24 cellular contexts compared by ENCODE assay signal in genomic region chr9:81719972-81720371, GRCh38. TPM values are rescaled to one million over a fixed set of nuclear protein-coding genes. Genes with fewer than 3 reads are reported as not detected.
DNase-seq lines count a peak whose midpoint lies in the region; ATAC-seq and TF ChIP-seq lines count a peak whose summit lies in the region.
"Had no signal": no experiment of that assay in that cellular context is flagged by ENCODE, and none has a peak within 500 bp of the region (broad histone marks: within the 10 kb centered on the region; RNA-seq: fewer than 3 reads in every experiment).

No MANE protein-coding gene starts in this region.

- peaks cover 1% of the 10 kb centered on the region for H3K36me3 Mint-ChIP-seq in activated CD8-positive, alpha-beta memory T cell treated with anti-CD3 and anti-CD28 coated beads, Interleukin-2, amount 10 ng/mL, durations not matched to agents 7 days and 5 days
- H3K36me3 Mint-ChIP-seq: CD14-positive monocyte; CD8-positive, alpha-beta memory T cell had no signal

- H3K27ac Mint-ChIP-seq in activated CD8-positive, alpha-beta memory T cell treated with anti-CD3 and anti-CD28 coated beads, Interleukin-2, amount 10 ng/mL, durations not matched to agents 7 days and 5 days: no peak overlapping the region
- H3K27ac Mint-ChIP-seq: B cell; CD8-positive, alpha-beta memory T cell had no signal

- no peak overlapping the region for H3K4me3 ChIP-seq in SJCRH30
- H3K4me3 ChIP-seq in liver (ENCODE audit: low read depth in 1 of 3, low read length in 3 of 3): no peak overlapping the region
- no peak overlapping the region for H3K4me3 ChIP-seq in ascending aorta
- H3K4me3 ChIP-seq: MG63, PC-9 had no signal

- no peaks in the 10 kb centered on the region for H3K27me3 ChIP-seq in SJCRH30
- no peaks in the 10 kb centered on the region for H3K27me3 ChIP-seq in liver (ENCODE audit: control insufficient read depth in 4 of 4, insufficient read depth in 4 of 4, low read length in 3 of 4)
- H3K27me3 ChIP-seq in ascending aorta: no peaks in the 10 kb centered on the region
- H3K27me3 ChIP-seq: MG63 had no signal

- CTCF ChIA-PET in activated CD8-positive, alpha-beta memory T cell treated with anti-CD3 and anti-CD28 coated beads, Interleukin-2, amount 10 ng/mL, durations not matched to agents 7 days and 5 days (lab: Charles Lee): no interaction called here

- H3K9me3 ChIP-seq in SJCRH30 (replicated peaks) (no peaks in the 10 kb centered on the region), liver (ENCODE audit: control insufficient read depth in 4 of 4, low read length in 3 of 4) (no peaks in the 10 kb centered on the region), ascending aorta (no peaks in the 10 kb centered on the region)
- H3K9me3 ChIP-seq: MG63 had no signal

- H3K9me3 Mint-ChIP-seq in activated CD8-positive, alpha-beta memory T cell treated with anti-CD3 and anti-CD28 coated beads, Interleukin-2, amount 10 ng/mL, durations not matched to agents 7 days and 5 days (ENCODE audit: low read depth): no peaks in the 10 kb centered on the region

- H3K27ac ChIP-seq in SJCRH30 (peak overlapping the region; percentile 14), liver (ENCODE audit: low read depth in 1 of 2, low read length in 2 of 2) (peak overlapping the region; percentile 40 to 51), ascending aorta (no peak overlapping the region)

- no peak overlapping the region for H3K4me3 Mint-ChIP-seq in activated CD8-positive, alpha-beta memory T cell treated with anti-CD3 and anti-CD28 coated beads, Interleukin-2, amount 10 ng/mL, durations not matched to agents 7 days and 5 days
- H3K4me3 Mint-ChIP-seq: B cell; CD14-positive monocyte; CD8-positive, alpha-beta memory T cell had no signal

- H3K27me3 Mint-ChIP-seq in activated CD8-positive, alpha-beta memory T cell treated with anti-CD3 and anti-CD28 coated beads, Interleukin-2, amount 10 ng/mL, durations not matched to agents 7 days and 5 days: no peaks in the 10 kb centered on the region
- H3K27me3 Mint-ChIP-seq: B cell; CD8-positive, alpha-beta memory T cell had no signal

- H3K36me3 ChIP-seq in SJCRH30: no peaks in the 10 kb centered on the region
- no peaks in the 10 kb centered on the region for H3K36me3 ChIP-seq in liver (ENCODE audit: control insufficient read depth in 4 of 4, insufficient read depth in 3 of 4, low read depth in 1 of 4, low read length in 3 of 4)
- no peaks in the 10 kb centered on the region for H3K36me3 ChIP-seq in ascending aorta
- H3K36me3 ChIP-seq: MG63 had no signal

- peaks cover 22% of the 10 kb centered on the region for H3K4me1 ChIP-seq in SJCRH30
- peaks cover 0 to 29% (median 17%) of the 10 kb centered on the region in 4 donors for H3K4me1 ChIP-seq in liver (ENCODE audit: control insufficient read depth in 4 of 4, insufficient read depth in 4 of 4, low read length in 3 of 4)
- H3K4me1 ChIP-seq in ascending aorta: no peaks in the 10 kb centered on the region

- intact Hi-C loops in ascending aorta (cut with DNase I): no loop called here

- peak; percentile 9 for DNase-seq in NCI-H524 treated with DMSO at 0.1 percent for 48 hours (lab: John Stamatoyannopoulos, UW)
- DNase-seq in SJCRH30: peak; percentile 73 to 88
- DNase-seq in H4 (ENCODE audit: low spot score): no peak
- no peak for DNase-seq in ascending aorta (ENCODE audit: low spot score in 2 of 2)
- DNase-seq in activated CD8-positive, alpha-beta memory T cell treated with anti-CD3 and anti-CD28 coated beads, Interleukin-2, amount 10 ng/mL, durations not matched to agents 7 days and 5 days: no peak
- DNase-seq: CD8-positive, alpha-beta memory T cell; H7; IMR-90; KG1; MG63; NCI-H1105 treated with DMSO at 0.1 percent for 48 hours; NCI-H146; NCI-H1930; NCI-H2107; NCI-H446 treated with DMSO at 0.1 percent for 48 hours; NK-92 treated with Interleukin-12 subunit alpha and Interleukin-12 subunit beta, amount 100 ng/mL, for 24 hours; RPMI8226; SHP77; T-helper 1 cell had no signal

- no peak for ATAC-seq in GM18907 (IDR thresholded peaks at IDR 0.05; ENCODE audit: unreplicated experiment)
- ATAC-seq in activated CD8-positive, alpha-beta memory T cell treated with anti-CD3 and anti-CD28 coated beads, Interleukin-2, amount 10 ng/mL, durations not matched to agents 7 days and 5 days: no peak

- H3K4me1 Mint-ChIP-seq in activated CD8-positive, alpha-beta memory T cell treated with anti-CD3 and anti-CD28 coated beads, Interleukin-2, amount 10 ng/mL, durations not matched to agents 7 days and 5 days: no peaks in the 10 kb centered on the region
- H3K4me1 Mint-ChIP-seq: CD14-positive monocyte; CD8-positive, alpha-beta memory T cell had no signal

- WGBS in liver: 42% methylated on average over 4 of the region's 4 CpGs

- H3K9ac ChIP-seq in liver (ENCODE audit: low read depth in 1 of 2, low read length in 2 of 2): no peak overlapping the region

- TF ChIP-seq RAD21 in liver (IDR thresholded peaks at IDR 0.05): no peak

- no peak for TF ChIP-seq CTCF in liver (IDR thresholded peaks at IDR 0.05; ENCODE audit: low read depth, low read length, missing input control)
- TF ChIP-seq CTCF in ascending aorta (IDR thresholded peaks at IDR 0.05): no peak

TF ChIP-seq in liver, 16 proteins besides CTCF, POLR2A, EP300 and RAD21:
- TF ChIP-seq TAF1 (conservative IDR thresholded peaks at IDR 0.05) (no peak), JUND (IDR thresholded peaks at IDR 0.05) (no peak), ZBTB33 (IDR thresholded peaks at IDR 0.05) (no peak), SP1 (IDR thresholded peaks at IDR 0.05) (no peak), NR2F2 (IDR thresholded peaks at IDR 0.05) (no peak), FOXA2 (IDR thresholded peaks at IDR 0.05) (no peak), FOXA1 (IDR thresholded peaks at IDR 0.05) (no peak), REST (IDR thresholded peaks at IDR 0.05) (no peak), HNF4A (conservative IDR thresholded peaks at IDR 0.05) (no peak), YY1 (IDR thresholded peaks at IDR 0.05) (no peak), MAX (IDR thresholded peaks at IDR 0.05) (no peak), HNF4G (IDR thresholded peaks at IDR 0.05) (no peak), GABPA (IDR thresholded peaks at IDR 0.05 in 1 of 2, conservative IDR thresholded peaks at IDR 0.05 in 1 of 2) (no peak)

RNA-seq across cellular contexts. Expression of gene TLE1, which starts 30.6 kb away (rescaled TPM):
- 101 and 102 TPM in 2 replicates for total RNA-seq in SJCRH30 (2014; rRNA removed; shearing (Covaris generic))
- total RNA-seq in liver: 10 to 100 TPM; 25.9 to 45.4 TPM
- 10 to 100 TPM; 25.2 to 25.5 TPM for polyA plus RNA-seq in liver
- total RNA-seq in H4 (2014; rRNA removed; shearing (Covaris generic)): 6.2 and 8.7 TPM in 2 replicates
- 58.5 TPM for total RNA-seq in ascending aorta
- total RNA-seq in activated CD8-positive, alpha-beta memory T cell treated with anti-CD3 and anti-CD28 coated beads, Interleukin-2, amount 10 ng/mL, durations not matched to agents 7 days and 5 days: under 1 TPM; 0.41 to 0.42 TPM

Comparison
In these comparisons a context has a peak if more than half of its experiments do, and no peak if none do; other contexts are left out.
1. DNase-seq: peak in NCI-H524 treated with DMSO at 0.1 percent for 48 hours (single experiment) and SJCRH30 (2 of 2); none in H4 (single experiment), ascending aorta (0 of 2) and activated CD8-positive, alpha-beta memory T cell treated with anti-CD3 and anti-CD28 coated beads, Interleukin-2, amount 10 ng/mL, durations not matched to agents 7 days and 5 days (single experiment).
2. H3K27ac ChIP-seq: peak in SJCRH30 (single experiment) and liver (2 of 2); none in ascending aorta (0 of 2).